Comparison of ENCODE assay signal across 1 cellular context in the genomic region with DNA sequence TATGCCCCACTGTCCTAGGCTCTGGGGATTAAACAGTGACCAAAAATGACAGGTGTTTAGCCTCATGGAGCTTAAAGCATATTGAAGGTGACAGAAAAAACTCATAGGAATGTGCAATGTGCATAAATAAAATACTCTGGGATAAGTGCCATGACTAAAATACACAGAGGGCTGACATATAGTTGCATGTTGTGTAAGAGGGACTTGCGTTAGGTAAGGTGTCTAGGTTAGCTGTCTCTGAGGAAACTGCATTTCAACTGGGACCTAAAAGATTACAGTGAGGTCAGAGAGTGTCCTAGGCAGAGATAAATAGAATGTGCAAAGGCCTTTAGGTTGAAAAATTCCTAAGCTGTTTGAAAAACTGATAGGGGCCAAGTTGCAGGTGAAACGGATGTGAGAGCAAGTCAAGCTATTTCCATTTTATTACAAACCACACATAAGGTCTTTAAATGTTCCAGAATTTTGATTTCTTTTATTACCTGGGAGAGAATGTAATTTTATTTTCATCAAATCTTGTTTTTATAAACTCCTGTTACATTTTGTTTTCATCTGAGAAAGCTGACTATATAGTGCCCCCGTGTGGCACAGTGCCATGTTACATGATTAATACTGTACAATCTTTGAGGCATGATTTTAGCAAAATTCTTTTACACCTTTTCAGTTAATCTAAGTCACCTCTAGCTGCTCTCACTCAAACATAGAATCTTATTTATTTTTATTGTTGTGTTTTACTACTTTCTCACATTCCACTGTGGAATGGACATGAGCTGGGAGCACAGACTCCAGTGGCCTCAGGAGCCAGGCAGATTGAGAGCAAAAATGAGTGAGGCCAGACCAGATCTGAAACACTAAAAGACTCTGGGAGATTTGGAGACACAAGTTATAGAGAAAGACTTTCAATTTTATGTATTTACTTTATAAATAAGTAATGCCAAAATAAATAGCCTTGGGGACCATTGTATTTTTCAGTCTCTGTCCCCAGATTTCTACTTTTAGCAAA.
TF ChIP-seq lines count a peak whose summit lies in the region.

No MANE protein-coding gene starts in this region.

TF ChIP-seq in WTC11, 78 proteins besides CTCF, POLR2A, EP300 and RAD21 (continued from another document):
- TF ChIP-seq ZNF425 (CRISPR knock-in tag; conservative IDR thresholded peaks at IDR 0.05): no peak
- no peak for TF ChIP-seq E2F1 (CRISPR knock-in tag; IDR thresholded peaks at IDR 0.05)
- no peak for TF ChIP-seq ZNF317 (CRISPR knock-in tag; IDR thresholded peaks at IDR 0.05; ENCODE audit: borderline replicate concordance, low read depth)
- no peak for TF ChIP-seq ATF2 (CRISPR knock-in tag; IDR thresholded peaks at IDR 0.05; ENCODE audit: borderline replicate concordance, low read depth)
